18 cellular contexts compared by ENCODE assay signal in genomic region chr1:157176591-157177121, GRCh38. TPM values are rescaled to one million over a fixed set of nuclear protein-coding genes. Genes with fewer than 3 reads are reported as not detected.
DNase-seq lines count a peak whose midpoint lies in the region; ATAC-seq, FAIRE-seq and TF ChIP-seq lines count a peak whose summit lies in the region.
"Had no signal": no experiment of that assay in that cellular context is flagged by ENCODE, and none has a peak within 500 bp of the region (broad histone marks: within the 10 kb centered on the region; RNA-seq: fewer than 3 reads in every experiment).

No MANE protein-coding gene starts in this region.

- POLR2A ChIA-PET in GM12878 (lab: Charles Lee), result interaction anchor here (0.6 to 1.6 kb wide), 2 partner anchors 10 to 426 kb away, joined by 3 to 5 read pairs; no protein-coding TSS in a partner anchor

- H3K79me2 ChIP-seq in GM12878 (ENCODE audit: control insufficient read depth, insufficient read depth, low read length), result no peaks in the 10 kb centered on the region

- intact Hi-C loops in GM12878 (cut with micrococcal nuclease; ENCODE audit: unreplicated experiment) (loop anchor here (10.0 kb wide), 1 partner anchor 388 kb away; no protein-coding TSS in a partner anchor), dorsolateral prefrontal cortex (cut with DNase I) (no loop called here)

- 28% methylated on average over 6 of the region's 6 CpGs for WGBS in GM12878 (ENCODE audit: insufficient coverage, insufficient replicate concordance, low lambda C conversion rate, missing lambda C conversion rate)

- ATAC-seq in GM19455 (IDR thresholded peaks at IDR 0.05; ENCODE audit: unreplicated experiment) (peak; percentile 45), HG03066 (IDR thresholded peaks at IDR 0.05; ENCODE audit: low read depth, unreplicated experiment) (peak; percentile 38), GM12878 (peak; percentile 67), HG03457 (IDR thresholded peaks at IDR 0.05; ENCODE audit: unreplicated experiment) (no peak)
- ATAC-seq: HCT116, Right ventricle myocardium inferior had no signal

- no peak overlapping the region; the same call in 1 of the 2 replicates for H3K9ac ChIP-seq in GM12878 (ENCODE audit: control insufficient read depth, insufficient read depth, low read length)

- TF ChIP-seq RAD21 in GM12878 (IDR thresholded peaks at IDR 0.05; ENCODE audit: insufficient read depth, low read depth, low read length), result no peak

- TF ChIP-seq POLR2A in GM12878 (IDR thresholded peaks at IDR 0.05; ENCODE audit: low read depth, low read length), result no peak
- TF ChIP-seq POLR2A in erythroblast (IDR thresholded peaks at IDR 0.05; ENCODE audit: low read length), result no peak

- peak overlapping the region; percentile 51 for H3K27ac ChIP-seq in GM12878 (ENCODE audit: control insufficient read depth, insufficient read depth)
- H3K27ac ChIP-seq in dorsolateral prefrontal cortex, result no peak overlapping the region
- H3K27ac ChIP-seq: spleen had no signal

- TF ChIP-seq CTCF in GM12865 (IDR thresholded peaks at IDR 0.05; ENCODE audit: insufficient read depth, low read depth, low read length, missing control alignments) (no peak), GM12878 (IDR thresholded peaks at IDR 0.05 in 2 of 3, conservative IDR thresholded peaks at IDR 0.05 in 1 of 3; ENCODE audit: control insufficient read depth in 2 of 3, extremely low read depth in 1 of 3, insufficient read depth in 1 of 3, low read depth in 3 of 3, low read length in 3 of 3) (no peak), dorsolateral prefrontal cortex (IDR thresholded peaks at IDR 0.05 in 54 of 56, conservative IDR thresholded peaks at IDR 0.05 in 2 of 56; ENCODE audit: low read depth in 1 of 56, partially characterized antibody in 56 of 56) (no peak)

- peak; percentile 14 to 43; a peak in 2 of 4 replicates for TF ChIP-seq EP300 in GM12878 (IDR thresholded peaks at IDR 0.05; ENCODE audit: borderline replicate concordance in 1 of 2, control insufficient read depth in 1 of 2, low read depth in 2 of 2, low read length in 2 of 2)

- SMC1A ChIA-PET in GM12878 (lab: Charles Lee; ENCODE audit: uncharacterized antibody, unreplicated experiment), result interaction anchor here (0.5 to 3.4 kb wide), 12 partner anchors 9 to 313 kb away, joined by 3 to 20 read pairs (median 4); no protein-coding TSS in a partner anchor

- DNase-seq in GM12865 (ENCODE audit: low read depth) (peak; percentile 71), GM12878 (ENCODE audit: low read depth, low spot score) (peak; percentile 71), SHP77 (lab: John Stamatoyannopoulos, UW) (no peak), dorsolateral prefrontal cortex (no peak), erythroblast (lab: John Stamatoyannopoulos, UW) (no peak)
- DNase-seq: activated CD4-positive, alpha-beta T cell treated with anti-CD3 and anti-CD28 coated beads, Interleukin-2, amount 50 U/mL, for 4 hours; activated T-cell treated with anti-CD3 and anti-CD28 coated beads, Interleukin-2, amount 50 U/mL, for 48 hours; NCI-H187; NCI-H748 treated with DMSO at 0.1 percent for 48 hours; spleen had no signal

- CTCF ChIA-PET in GM12878 (lab: Yijun Ruan, JAX), result interaction anchor here (0.6 to 18.5 kb wide), 12 partner anchors 12 to 399 kb away, joined by 3 to 349 read pairs (median 6); no protein-coding TSS in a partner anchor

- H3K4me3 ChIP-seq in GM12865 (ENCODE audit: low read depth, low read length), result no peak overlapping the region
- H3K4me3 ChIP-seq in GM12878, result no peak overlapping the region
- H3K4me3 ChIP-seq in dorsolateral prefrontal cortex, result no peak overlapping the region
- H3K4me3 ChIP-seq: spleen had no signal

- no peaks in the 10 kb centered on the region for H3K27me3 ChIP-seq in GM12878 (replicated peaks in 1 of 2; ENCODE audit: control insufficient read depth in 2 of 2, insufficient read depth in 2 of 2, low read length in 1 of 2)
- H3K27me3 ChIP-seq in dorsolateral prefrontal cortex, result peaks cover 0 to 5% (median 0%) of the 10 kb centered on the region in 45 donors

- peaks cover 62% of the 10 kb centered on the region for H3K4me1 ChIP-seq in GM12878 (ENCODE audit: control insufficient read depth, insufficient read depth, low read length)

- in situ Hi-C loops in GM12878 (cut with MboI), result no loop called here

- no peak for FAIRE-seq in GM12878 (lab: Jason Lieb, UNC)
- FAIRE-seq: D721Med, endothelial cell of umbilical vein, keratinocyte had no signal

- BruUV-seq in GM12878 (replicated peaks; lab: Mats Ljungman, UMichigan), result no TSS peak

- RAD21 ChIA-PET in GM12878 (lab: Charles Lee; ENCODE audit: unreplicated experiment), result interaction anchor here (1.2 to 4.3 kb wide), 11 partner anchors 9 to 329 kb away, joined by 3 to 23 read pairs (median 5); no protein-coding TSS in a partner anchor

- H2AFZ ChIP-seq in GM12878 (ENCODE audit: control insufficient read depth, low read depth, low read length), result no peak overlapping the region

- H3K36me3 ChIP-seq in GM12878 (ENCODE audit: control insufficient read depth in 2 of 2, insufficient read depth in 2 of 2, low read length in 1 of 2), result no peaks in the 10 kb centered on the region
- H3K36me3 ChIP-seq: spleen had no signal

- no peaks in the 10 kb centered on the region for H3K9me3 ChIP-seq in GM12878 (replicated peaks; ENCODE audit: control insufficient read depth, insufficient read depth, low read length)
- H3K9me3 ChIP-seq: spleen had no signal

- H3K4me2 ChIP-seq in GM12878 (ENCODE audit: control insufficient read depth, insufficient read depth), result peak overlapping the region; percentile 82

- no peaks in the 10 kb centered on the region for H4K20me1 ChIP-seq in GM12878 (ENCODE audit: control insufficient read depth, insufficient read depth)

TF ChIP-seq in GM12878, 131 proteins besides CTCF, POLR2A, EP300 and RAD21 (continues in another document):
- TF ChIP-seq NR2F1 (conservative IDR thresholded peaks at IDR 0.05) (peak; percentile 97), CREM (IDR thresholded peaks at IDR 0.05; ENCODE audit: low read depth) (no peak), NKRF (conservative IDR thresholded peaks at IDR 0.05) (no peak), MTA3 (IDR thresholded peaks at IDR 0.05; ENCODE audit: borderline replicate concordance, low read length) (no peak), ATF7 (IDR thresholded peaks at IDR 0.05; ENCODE audit: low read depth) (peak; percentile 64; the same call in 1 of the 2 replicates), IKZF1 (conservative IDR thresholded peaks at IDR 0.05) (peak; percentile 85), SUPT20H (IDR thresholded peaks at IDR 0.05; ENCODE audit: borderline replicate concordance, control insufficient read depth, low read depth, low read length) (no peak), FOXK2 (IDR thresholded peaks at IDR 0.05) (no peak), STAT3 (IDR thresholded peaks at IDR 0.05; ENCODE audit: low read depth, low read length) (no peak), ZNF24 (IDR thresholded peaks at IDR 0.05) (no peak), ETV6 (conservative IDR thresholded peaks at IDR 0.05 in 1 of 2, IDR thresholded peaks at IDR 0.05 in 1 of 2; ENCODE audit: borderline replicate concordance in 1 of 2, low read depth in 1 of 2) (no peak)

RNA-seq across cellular contexts. Expression of gene ETV3, which starts 38.5 kb away (rescaled TPM):
- 47.0 and 52.6 TPM in 2 replicates for total RNA-seq in GM12878 (2013; cell fraction: nucleolus; rRNA removed)
- 6.9 and 7.9 TPM in 2 replicates for total RNA-seq in GM12878 (2014; rRNA removed)
- 9.4 and 9.6 TPM in 2 replicates for total RNA-seq in GM12878 (2014; rRNA removed; fragmentation: Illumina TruSeq; extraction: Trizol)
- total RNA-seq in GM12878 (2021), result 13.8 and 15.8 TPM in 2 replicates
- polyA plus RNA-seq in GM12878 (2011; ENCODE audit: low read depth), result 4.2 TPM
- polyA plus RNA-seq in GM12878 (2011; rRNA removed), result 10.6 and 10.7 TPM in 2 replicates
- 5.7 and 6.2 TPM in 2 replicates for polyA plus RNA-seq in GM12878 (2011; cell fraction: cytosol; rRNA removed)
- polyA plus RNA-seq in GM12878 (2011; cell fraction: nucleus; rRNA removed), result 10.2 and 11.6 TPM in 2 replicates
- 6.7 and 7.3 TPM in 2 replicates for polyA plus RNA-seq in GM12878 (2012)
- polyA plus RNA-seq in GM12878 (2014; fragmentation: Illumina TruSeq; extraction: Trizol), result 8.2 and 8.6 TPM in 2 replicates
- 1 to 10 TPM; 1.7 to 2.9 TPM for polyA plus RNA-seq in GM12878 (2014; fragmentation: Nextera tagmentation; extraction: Ambion mirVana)
- 6.1 and 6.4 TPM in 2 replicates for polyA plus RNA-seq in GM12878 (2014; rRNA removed)
- 1 to 10 TPM; 3.6 to 4.6 TPM for polyA plus RNA-seq in GM12878 (2016; fragmentation: Nextera tagmentation; extraction: Ambion mirVana)
- polyA minus RNA-seq in GM12878 (2011; rRNA and poly(A)+ RNA removed), result 22.7 and 23.6 TPM in 2 replicates
- 6.9 and 10.4 TPM in 2 replicates for polyA minus RNA-seq in GM12878 (2011; cell fraction: cytosol; rRNA and poly(A)+ RNA removed)
- 15.6 and 26.3 TPM in 2 replicates for polyA minus RNA-seq in GM12878 (2011; cell fraction: nucleus; rRNA and poly(A)+ RNA removed)
- total RNA-seq in dorsolateral prefrontal cortex, result 10 to 100 TPM; 14.8 to 41.5 (median 21.3) TPM

Comparison
In these comparisons a context has a peak if more than half of its experiments do, and no peak if none do; other contexts are left out.
1. DNase-seq: peak in GM12865 (single experiment) and GM12878 (single experiment); none in SHP77 (0 of 2), dorsolateral prefrontal cortex (0 of 10) and erythroblast (0 of 2).